35 cellular contexts compared by ENCODE assay signal in genomic region chr12:14693116-14693515, GRCh38. TPM values are rescaled to one million over a fixed set of nuclear protein-coding genes. Genes with fewer than 3 reads are reported as not detected.
"Had no signal": no experiment of that assay in that cellular context is flagged by ENCODE, and none has a peak within 500 bp of the region (broad histone marks: within the 10 kb centered on the region; RNA-seq: fewer than 3 reads in every experiment).

No MANE protein-coding gene starts in this region.

- DNase-seq: activated B cell treated with CpG ODN at 0.5 μM for 24 hours; activated CD4-positive, alpha-beta memory T cell treated with anti-CD3 and anti-CD28 coated beads for 36 hours; activated CD4-positive, alpha-beta T cell treated with anti-CD3 and anti-CD28 coated beads for 4 hours; activated CD4-positive, alpha-beta T cell treated with anti-CD3 and anti-CD28 coated beads, Interleukin-2, amount 10 ng/mL, durations not matched to agents 24 days and 14 days; activated CD4-positive, alpha-beta T cell treated with anti-CD3 and anti-CD28 coated beads, Interleukin-2, amount 50 U/mL, for 1 hour; activated CD4-positive, alpha-beta T cell treated with anti-CD3 and anti-CD28 coated beads, Interleukin-2, amount 50 U/mL, for 4 hours; activated CD4-positive, CD25-positive, alpha-beta regulatory T cell treated with anti-CD3 and anti-CD28 coated beads, Interleukin-2, amount 50 U/mL, for 72 hours; activated CD8-positive, alpha-beta memory T cell treated with anti-CD3 and anti-CD28 coated beads, Interleukin-2, amount 50 U/mL, for 4 hours; activated CD8-positive, alpha-beta T cell treated with anti-CD3 and anti-CD28 coated beads for 36 hours; activated effector memory CD4-positive, alpha-beta T cell treated with anti-CD3 and anti-CD28 coated beads, Interleukin-2, amount 50 U/mL, for 16 hours; activated gamma-delta T cell treated with Interleukin-2 at 50 U/mL for 16 hours; activated naive CD4-positive, alpha-beta T cell; activated naive CD4-positive, alpha-beta T cell treated with anti-CD3 and anti-CD28 coated beads for 36 hours; activated naive CD4-positive, alpha-beta T cell treated with anti-CD3 and anti-CD28 coated beads, Interleukin-2, amount 50 U/mL, for 16 hours; activated naive CD8-positive, alpha-beta T cell treated with anti-CD3 and anti-CD28 coated beads for 36 hours; activated T-cell treated with anti-CD3 and anti-CD28 coated beads for 4 hours; activated T-cell treated with anti-CD3 and anti-CD28 coated beads, Interleukin-2, amount 50 U/mL, for 1 hour; activated T-cell treated with anti-CD3 and anti-CD28 coated beads, Interleukin-2, amount 50 U/mL, for 4 hours; activated T-cell treated with anti-CD3 and anti-CD28 coated beads, Interleukin-2, amount 50 U/mL, for 72 hours; adrenal gland; amniotic stem cell; aorta; body of pancreas; brain microvascular endothelial cell; central memory CD4-positive, alpha-beta T cell; T-helper 1 cell; T-helper 2 cell; T-helper 9 cell; WERI-Rb-1 had no signal

- H3K27ac ChIP-seq: adrenal gland, body of pancreas, brain microvascular endothelial cell, breast epithelium, WERI-Rb-1 had no signal

- H3K4me1 ChIP-seq: adrenal gland, body of pancreas, breast epithelium had no signal

- H3K36me3 ChIP-seq: adrenal gland, brain microvascular endothelial cell, breast epithelium, WERI-Rb-1 had no signal

- H3K4me3 ChIP-seq: adrenal gland, body of pancreas, breast epithelium had no signal

- ATAC-seq: activated CD8-positive, alpha-beta T cell treated with anti-CD3 and anti-CD28 coated beads for 36 hours; activated naive CD4-positive, alpha-beta T cell treated with anti-CD3 and anti-CD28 coated beads, Interleukin-2, amount 50 U/mL, for 72 hours; activated T-cell treated with anti-CD3 and anti-CD28 coated beads, Interleukin-2, amount 50 U/mL, for 4 hours; activated T-cell treated with anti-CD3 and anti-CD28 coated beads, Interleukin-2, amount 50 U/mL, for 72 hours; activated T-helper 17 cell treated with anti-CD3 and anti-CD28 coated beads, Interleukin-2, amount 50 U/mL, for 72 hours; body of pancreas had no signal

- H3K27me3 ChIP-seq: adrenal gland, body of pancreas, brain microvascular endothelial cell, breast epithelium had no signal

- H3K9me3 ChIP-seq: adrenal gland, body of pancreas, breast epithelium had no signal

RNA-seq across cellular contexts. Expression of gene GUCY2C, which starts 3.3 kb away (rescaled TPM):
- total RNA-seq: activated CD4-positive, alpha-beta memory T cell treated with anti-CD3 and anti-CD28 coated beads for 36 hours; activated CD4-positive, alpha-beta T cell treated with anti-CD3 and anti-CD28 coated beads, Interleukin-2, amount 10 ng/mL, durations not matched to agents 24 days and 14 days; activated CD8-positive, alpha-beta memory T cell treated with anti-CD3 and anti-CD28 coated beads for 36 hours; activated CD8-positive, alpha-beta T cell treated with anti-CD3 and anti-CD28 coated beads for 36 hours; activated naive CD4-positive, alpha-beta T cell treated with anti-CD3 and anti-CD28 coated beads for 36 hours; activated naive CD4-positive, alpha-beta T cell treated with anti-CD3 and anti-CD28 coated beads, Interleukin-2, amount 50 U/mL, for 72 hours; activated naive CD8-positive, alpha-beta T cell treated with anti-CD3 and anti-CD28 coated beads for 36 hours; activated T-cell treated with anti-CD3 and anti-CD28 coated beads, Interleukin-2, amount 50 U/mL, for 4 hours; activated T-cell treated with anti-CD3 and anti-CD28 coated beads, Interleukin-2, amount 50 U/mL, for 72 hours; activated T-helper 1 cell treated with anti-CD3 and anti-CD28 coated beads, Interleukin-12 subunit alpha, Interleukin-12 subunit beta, Interleukin-2, Interleukin-4 antibody, amounts not matched to agents 30 ng/mL and 10 ng/mL and 1 ng/mL, durations not matched to agents 14 hours and 24 hours and 36 hours; activated T-helper 17 cell treated with anti-CD3 and anti-CD28 coated beads, Interleukin-2, amount 50 U/mL, for 72 hours; adrenal gland; aorta; body of pancreas; cardiac septum had no signal
- polyA plus RNA-seq: adrenal gland had no signal
